ENCODE assay signal across 14 cellular contexts in genomic region chr19:1868971-1869370, GRCh38.
"Had no signal": no experiment of that assay in that cellular context is flagged by ENCODE, and none has a peak within 500 bp of the region (broad histone marks: within the 10 kb centered on the region; RNA-seq: fewer than 3 reads in every experiment).

No MANE protein-coding gene starts in this region.

- H3K27me3 Mint-ChIP-seq: activated T-helper 17 cell treated with anti-CD3 and anti-CD28 coated beads, Interleukin-2, amount 50 U/mL, for 72 hours; stimulated activated naive CD8-positive, alpha-beta T cell treated with anti-CD3 and anti-CD28 coated beads, Interleukin-15, amount 100 ng/mL, for 72 hours; T-helper 17 cell; type B pancreatic cell had no signal

- H3K9me3 Mint-ChIP-seq: activated naive CD4-positive, alpha-beta T cell treated with anti-CD3 and anti-CD28 coated beads, Interleukin-2, amount 50 U/mL, for 72 hours; activated T-helper 17 cell treated with anti-CD3 and anti-CD28 coated beads, Interleukin-2, amount 50 U/mL, for 72 hours; endodermal cell; stimulated activated naive CD8-positive, alpha-beta T cell treated with anti-CD3 and anti-CD28 coated beads, Interleukin-15, amount 100 ng/mL, for 72 hours; type B pancreatic cell had no signal

- H3K27ac ChIP-seq: left lung, parathyroid adenoma had no signal

- DNase-seq: activated CD4-positive, alpha-beta T cell treated with anti-CD3 and anti-CD28 coated beads, Interleukin-2, amount 50 U/mL, for 48 hours; dorsolateral prefrontal cortex; endodermal cell; erythroblast; islet precursor cell; left lung; mammary epithelial cell; stimulated activated CD4-positive, alpha-beta T cell treated with anti-CD3 and anti-CD28 coated beads, Interleukin-1b, Interleukin-23, amount 100 ng/mL, for 48 hours; stimulated activated naive CD8-positive, alpha-beta T cell treated with anti-CD3 and anti-CD28 coated beads, Interleukin-15, amount 100 ng/mL, for 72 hours; T-helper 17 cell had no signal

- H3K36me3 Mint-ChIP-seq: type B pancreatic cell had no signal

- H3K27me3 ChIP-seq: dorsolateral prefrontal cortex, left lung had no signal

- H3K9me3 ChIP-seq: left lung had no signal

- H3K4me3 ChIP-seq: dorsolateral prefrontal cortex, left lung had no signal

- ATAC-seq: activated naive CD4-positive, alpha-beta T cell treated with anti-CD3 and anti-CD28 coated beads, Interleukin-2, amount 50 U/mL, for 72 hours; activated T-helper 17 cell treated with anti-CD3 and anti-CD28 coated beads, Interleukin-2, amount 50 U/mL, for 72 hours; left lung; stimulated activated naive CD8-positive, alpha-beta T cell treated with anti-CD3 and anti-CD28 coated beads, Interleukin-15, amount 100 ng/mL, for 72 hours; T-helper 17 cell had no signal

- H3K4me3 Mint-ChIP-seq: activated T-helper 17 cell treated with anti-CD3 and anti-CD28 coated beads, Interleukin-2, amount 50 U/mL, for 72 hours; endodermal cell; stimulated activated naive CD8-positive, alpha-beta T cell treated with anti-CD3 and anti-CD28 coated beads, Interleukin-15, amount 100 ng/mL, for 72 hours; T-helper 17 cell; type B pancreatic cell had no signal

- H3K27ac Mint-ChIP-seq: activated T-helper 17 cell treated with anti-CD3 and anti-CD28 coated beads, Interleukin-2, amount 50 U/mL, for 72 hours; endodermal cell; type B pancreatic cell had no signal
